In the genomic region with DNA sequence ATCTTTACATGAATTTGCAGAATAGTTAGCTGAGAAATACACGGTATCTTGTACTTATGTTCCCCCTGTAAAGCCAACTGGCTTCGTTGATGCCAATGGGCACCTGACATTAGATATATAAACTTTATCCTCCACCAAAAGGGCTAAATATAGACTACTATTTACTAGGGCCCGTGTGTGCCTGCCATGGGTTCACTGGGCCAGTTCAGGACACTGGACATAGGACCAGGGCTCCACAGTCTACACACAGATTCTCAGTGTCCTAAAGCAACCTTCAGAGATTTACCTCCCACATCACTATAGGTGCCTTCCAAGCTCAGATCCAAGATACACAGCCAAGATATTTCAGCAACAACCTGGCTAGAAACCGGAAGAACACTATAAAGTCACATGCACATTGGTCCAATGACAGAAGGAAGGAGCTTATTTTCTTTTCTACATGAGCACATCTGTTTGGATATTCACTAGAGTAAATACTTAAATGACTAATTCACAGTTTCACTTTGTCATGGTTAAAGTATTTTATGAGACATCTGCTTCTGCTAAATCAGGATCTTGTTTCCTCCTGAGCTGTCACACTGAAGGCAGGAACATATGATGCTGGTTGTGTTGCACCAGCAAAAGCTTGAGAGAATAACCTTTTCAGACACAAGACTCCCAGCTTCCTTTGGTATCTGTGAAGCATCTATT, we compare ENCODE assay signal across 9 cellular contexts.
DNase-seq lines count a peak whose midpoint lies in the region; ATAC-seq, FAIRE-seq and TF ChIP-seq lines count a peak whose summit lies in the region.
"Had no signal": no experiment of that assay in that cellular context is flagged by ENCODE, and none has a peak within 500 bp of the region (broad histone marks: within the 10 kb centered on the region; RNA-seq: fewer than 3 reads in every experiment).

No MANE protein-coding gene starts in this region.

- no peak for TF ChIP-seq POLR2A in breast epithelium (IDR thresholded peaks at IDR 0.05)
- no peak for TF ChIP-seq POLR2A in prostate gland (IDR thresholded peaks at IDR 0.05)

- H3K4me3 ChIP-seq in breast epithelium (no peak overlapping the region), prostate gland (no peak overlapping the region)

- 60% methylated on average over 4 of the region's 4 CpGs for WGBS in prostate gland

- DNase-seq in breast epithelium (ENCODE audit: low spot score in 2 of 2), result no peak
- DNase-seq in urothelium cell line (ENCODE audit: low spot score), result peak; percentile 10
- DNase-seq in prostate gland (ENCODE audit: low spot score), result no peak
- DNase-seq in stimulated activated naive CD4-positive, alpha-beta T cell (lab: John Stamatoyannopoulos, UW), result no peak
- DNase-seq in HuH-7 (ENCODE audit: low spot score), result no peak
- DNase-seq: naive B cell had no signal

- no peaks in the 10 kb centered on the region for H3K36me3 ChIP-seq in breast epithelium
- H3K36me3 ChIP-seq in prostate gland, result no peaks in the 10 kb centered on the region

- H3K27me3 ChIP-seq in breast epithelium, result no peaks in the 10 kb centered on the region
- H3K27me3 ChIP-seq in prostate gland (replicated peaks; ENCODE audit: insufficient read depth), result no peaks in the 10 kb centered on the region

- peak overlapping the region; percentile 18; the same call in 1 of the 2 replicates for H3K27ac ChIP-seq in 22Rv1
- H3K27ac ChIP-seq in breast epithelium, result peak overlapping the region; percentile 66 to 86
- no peak overlapping the region for H3K27ac ChIP-seq in prostate gland

- TF ChIP-seq CTCF in 22Rv1 (IDR thresholded peaks at IDR 0.05), result no peak
- TF ChIP-seq CTCF in breast epithelium (IDR thresholded peaks at IDR 0.05), result no peak
- TF ChIP-seq CTCF in prostate gland (IDR thresholded peaks at IDR 0.05), result no peak

- intact Hi-C loops in breast epithelium (cut with DNase I; ENCODE audit: low total_unique reads), result loop anchor here (2.0 kb wide), 1 partner anchor 37 kb away; no protein-coding TSS in a partner anchor
- intact Hi-C loops in prostate gland (cut with DNase I), result no loop called here

- FAIRE-seq in urothelium cell line (lab: Jason Lieb, UNC), result no peak

- no peaks in the 10 kb centered on the region for H3K9me3 ChIP-seq in breast epithelium
- H3K9me3 ChIP-seq in prostate gland, result no peaks in the 10 kb centered on the region

- ATAC-seq in GM18907 (IDR thresholded peaks at IDR 0.05; ENCODE audit: unreplicated experiment), result peak; percentile 81
- peak; percentile 60 for ATAC-seq in HG03108 (IDR thresholded peaks at IDR 0.05; ENCODE audit: unreplicated experiment)

- H3K4me1 ChIP-seq in breast epithelium (no peaks in the 10 kb centered on the region), prostate gland (replicated peaks) (no peaks in the 10 kb centered on the region)

Comparison
In these comparisons a context has a peak if more than half of its experiments do, and no peak if none do; other contexts are left out.
1. H3K27ac ChIP-seq: peak in 22Rv1 (single experiment) and breast epithelium (2 of 2); none in prostate gland (0 of 2).